26 cellular contexts compared by ENCODE assay signal in genomic region chr6:126359936-126360537, GRCh38. TPM values are rescaled to one million over a fixed set of nuclear protein-coding genes. Genes with fewer than 3 reads are reported as not detected.
"Had no signal": no experiment of that assay in that cellular context is flagged by ENCODE, and none has a peak within 500 bp of the region (broad histone marks: within the 10 kb centered on the region; RNA-seq: fewer than 3 reads in every experiment).

No MANE protein-coding gene starts in this region.

- H3K4me1 ChIP-seq: left lung, lower lobe of right lung, right atrium auricular region, suprapubic skin, tibial artery, upper lobe of right lung had no signal

- FAIRE-seq: kidney, urothelium cell line had no signal

- H3K27ac ChIP-seq: left lung, lower lobe of right lung, ovary, right atrium auricular region, skin epidermis, suprapubic skin, thoracic aorta, tibial artery, upper lobe of right lung had no signal

- ATAC-seq: left colon; left lung; lower lobe of right lung; naive thymus-derived CD4-positive, alpha-beta T cell; natural killer cell treated with Interleukin-12 subunit alpha and Interleukin-12 subunit beta and Interleukin-15 and Interleukin-18, amount 100 ng/mL, for 72 hours; sciatic nerve; stimulated activated effector memory CD8-positive, alpha-beta T cell treated with anti-CD3 and anti-CD28 coated beads, Interleukin-12 subunit alpha, Interleukin-12 subunit beta, amount 100 ng/mL, for 72 hours; upper lobe of right lung had no signal

- H3K36me3 ChIP-seq: left lung, lower lobe of right lung, ovary, right atrium auricular region, suprapubic skin, thoracic aorta, upper lobe of right lung had no signal

- H3K4me3 ChIP-seq: left lung, lower lobe of right lung, ovary, right atrium auricular region, skin epidermis, suprapubic skin, thoracic aorta, tibial artery, upper lobe of right lung had no signal

- H3K9me3 ChIP-seq: lower lobe of right lung, ovary, upper lobe of right lung had no signal

- H3K27me3 ChIP-seq: left lung, ovary, right atrium auricular region, suprapubic skin, tibial artery, upper lobe of right lung had no signal

- DNase-seq: hippocampal formation; kidney; left colon; left lung; lower lobe of right lung; mammary epithelial cell; mesenchymal stem cell; naive thymus-derived CD4-positive, alpha-beta T cell; ovary; stimulated activated CD4-positive, alpha-beta T cell treated with anti-CD3 and anti-CD28 coated beads, Interleukin-12 subunit alpha, Interleukin-12 subunit beta, amount 100 ng/mL, for 4 hours; stimulated activated CD4-positive, alpha-beta T cell treated with anti-CD3 and anti-CD28 coated beads, Interleukin-15, amount 100 ng/mL, for 24 hours; stimulated activated CD4-positive, alpha-beta T cell treated with anti-CD3 and anti-CD28 coated beads, Interleukin-2, amount 100 ng/mL, for 24 hours; stimulated activated CD4-positive, alpha-beta T cell treated with anti-CD3 and anti-CD28 coated beads, Interleukin-4, amount 100 ng/mL, for 1 hour; stimulated activated naive CD4-positive, alpha-beta T cell; tibial artery; trophoblast cell; upper lobe of right lung had no signal

RNA-seq across cellular contexts. Expression of gene CENPW, which starts 20.1 kb away (rescaled TPM):
- total RNA-seq: mononuclear cell, right atrium auricular region, thoracic aorta had no signal
